In genomic region chr1:153976819-153977249, GRCh38 we compare ENCODE assay signal across 8 cellular contexts. TPM values are rescaled to one million over a fixed set of nuclear protein-coding genes. Genes with fewer than 3 reads are reported as not detected.
DNase-seq lines count a peak whose midpoint lies in the region; ATAC-seq and TF ChIP-seq lines count a peak whose summit lies in the region.

No MANE protein-coding gene starts in this region.

- H2AFZ ChIP-seq in HCT116 (ENCODE audit: low read depth, low read length, poor library complexity, severe bottlenecking) = no peak overlapping the region
- peak overlapping the region; percentile 64 for H2AFZ ChIP-seq in smooth muscle cell (ENCODE audit: low read depth)

- no peak for TF ChIP-seq RAD21 in HCT116 (IDR thresholded peaks at IDR 0.05; ENCODE audit: low read depth)

- H3K4me1 Mint-ChIP-seq in activated CD4-positive, alpha-beta memory T cell treated with anti-CD3 and anti-CD28 coated beads for 36 hours (ENCODE audit: low read depth) = peaks cover 38% of the 10 kb centered on the region

- RAD21 ChIA-PET in HCT116 (lab: Charles Lee; ENCODE audit: low non-redundant PET in 1 of 2, low total read pairs in 2 of 2, uncharacterized antibody in 2 of 2, unreplicated experiment in 2 of 2) = interaction anchor here in 1 of 2 experiments (1.0 kb wide), 1 partner anchor 13 kb away, joined by 3 read pairs; the partner anchor contains the start of gene SLC39A1

- BruUV-seq in HCT116 (replicated peaks; lab: Mats Ljungman, UMichigan) = no TSS peak

- ATAC-seq in HCT116 (0 out of 2 replicates have a peak, but pooled peaks have one; percentile 1), right cardiac atrium (no peak), HG03025 (IDR thresholded peaks at IDR 0.05; ENCODE audit: low FRiP score, unreplicated experiment) (no peak)

- no peaks in the 10 kb centered on the region for H3K9me3 ChIP-seq in HCT116 (ENCODE audit: control insufficient read depth in 1 of 2, insufficient read depth in 1 of 2, low read depth in 1 of 2, low read length in 2 of 2)
- H3K9me3 ChIP-seq in right cardiac atrium (ENCODE audit: control insufficient read depth, low read length) = no peaks in the 10 kb centered on the region
- H3K9me3 ChIP-seq in smooth muscle cell (replicated peaks; ENCODE audit: low read depth) = no peaks in the 10 kb centered on the region

- peak overlapping the region; percentile 97 for H3K27ac Mint-ChIP-seq in activated CD4-positive, alpha-beta memory T cell treated with anti-CD3 and anti-CD28 coated beads for 36 hours

- no peaks in the 10 kb centered on the region for H3K27me3 Mint-ChIP-seq in activated CD4-positive, alpha-beta memory T cell treated with anti-CD3 and anti-CD28 coated beads for 36 hours

- H3K9ac ChIP-seq in HCT116 (ENCODE audit: low read length) (peak overlapping the region; percentile 97), smooth muscle cell (ENCODE audit: low read depth) (peak overlapping the region; percentile 83)

- TF ChIP-seq POLR2A in HCT116 (IDR thresholded peaks at IDR 0.05; ENCODE audit: borderline replicate concordance, extremely low read depth, insufficient read depth, insufficient read length) = no peak

- H3F3A ChIP-seq in smooth muscle cell (ENCODE audit: low read depth) = peaks cover 22% of the 10 kb centered on the region

- CTCF ChIA-PET in HCT116 (lab: Charles Lee) = interaction anchor here (1.0 to 2.3 kb wide), 4 partner anchors 9 to 30 kb away, joined by 3 to 15 read pairs (median 9); partner anchors contain the start of genes CREB3L4, DENND4B, RAB13 and RPS27
- CTCF ChIA-PET in activated CD4-positive, alpha-beta memory T cell treated with anti-CD3 and anti-CD28 coated beads for 36 hours (lab: Charles Lee) = interaction anchor here (1.0 to 3.4 kb wide), 8 partner anchors 9 to 172 kb away, joined by 3 to 44 read pairs (median 8); partner anchors contain the start of genes CREB3L4, DENND4B, RAB13 and RPS27

- H3K36me3 ChIP-seq in HCT116 (ENCODE audit: control insufficient read depth in 1 of 2, insufficient read depth in 2 of 2, low read length in 2 of 2) (peaks cover 11 to 29% of the 10 kb centered on the region in 2 experiments; a peak in 3 of 4 replicates), smooth muscle cell (ENCODE audit: low read depth) (no peaks in the 10 kb centered on the region)

- H3K27ac ChIP-seq in HCT116 (ENCODE audit: low read depth, low read length) = peak overlapping the region; percentile 91
- H3K27ac ChIP-seq in right cardiac atrium (ENCODE audit: low read length) = peak overlapping the region; percentile 91
- H3K27ac ChIP-seq in smooth muscle cell (ENCODE audit: low read depth) = peak overlapping the region; percentile 56

- no peak for TF ChIP-seq CTCF in HCT116 (IDR thresholded peaks at IDR 0.05 in 2 of 3, conservative IDR thresholded peaks at IDR 0.05 in 1 of 3; ENCODE audit: borderline replicate concordance in 1 of 3, insufficient read depth in 1 of 3, low read depth in 2 of 3, low read length in 2 of 3)
- no peak for TF ChIP-seq CTCF in smooth muscle cell (IDR thresholded peaks at IDR 0.05; ENCODE audit: borderline replicate concordance, insufficient read depth, poor library complexity, severe bottlenecking)

- H3K4me1 ChIP-seq in HCT116 (ENCODE audit: control insufficient read depth in 1 of 2, insufficient read depth in 2 of 2, low read length in 2 of 2) (peaks cover 0 to 14% of the 10 kb centered on the region in 2 experiments; a peak in 2 of 4 replicates), right cardiac atrium (ENCODE audit: control insufficient read depth, insufficient read depth, low read length) (no peaks in the 10 kb centered on the region), smooth muscle cell (ENCODE audit: low read depth) (peaks cover 8% of the 10 kb centered on the region)

- no peaks in the 10 kb centered on the region for H4K20me1 ChIP-seq in HCT116 (ENCODE audit: insufficient read depth)
- peaks cover 10% of the 10 kb centered on the region for H4K20me1 ChIP-seq in smooth muscle cell (ENCODE audit: low read depth)

- H3K4me2 ChIP-seq in HCT116 (ENCODE audit: low read length) (peak overlapping the region; percentile 99), smooth muscle cell (peak overlapping the region; percentile 94)

- H3K36me3 Mint-ChIP-seq in activated CD4-positive, alpha-beta memory T cell treated with anti-CD3 and anti-CD28 coated beads for 36 hours = peaks cover 39% of the 10 kb centered on the region

- H3K9me3 Mint-ChIP-seq in activated CD4-positive, alpha-beta memory T cell treated with anti-CD3 and anti-CD28 coated beads for 36 hours = no peaks in the 10 kb centered on the region

- no peak for DNase-seq in HCT116 (ENCODE audit: low read depth, low spot score)
- no peak for DNase-seq in activated CD4-positive, alpha-beta memory T cell treated with anti-CD3 and anti-CD28 coated beads for 36 hours
- DNase-seq in right cardiac atrium = no peak
- no peak for DNase-seq in smooth muscle cell (lab: John Stamatoyannopoulos, UW; ENCODE audit: unreplicated experiment)
- DNase-seq in AG08395 (ENCODE audit: low spot score) = no peak
- no peak for DNase-seq in T1000 (lab: John Stamatoyannopoulos, UW)
- no peak for DNase-seq in H4 (ENCODE audit: low spot score)

- intact Hi-C loops in HCT116 (cut with micrococcal nuclease) (no loop called here), right cardiac atrium (cut with DNase I) (no loop called here)
- intact Hi-C loops in activated CD4-positive, alpha-beta memory T cell treated with anti-CD3 and anti-CD28 coated beads for 36 hours (cut with micrococcal nuclease) = loop anchor here (1.0 kb wide), 4 partner anchors 9 to 19 kb away; partner anchors contain the start of genes CREB3L4, CRTC2, RAB13 and RPS27

- H3K27me3 ChIP-seq in HCT116 (ENCODE audit: insufficient read depth, low read length) = no peaks in the 10 kb centered on the region
- no peaks in the 10 kb centered on the region for H3K27me3 ChIP-seq in right cardiac atrium (ENCODE audit: control insufficient read depth, insufficient read depth)
- no peaks in the 10 kb centered on the region for H3K27me3 ChIP-seq in smooth muscle cell (ENCODE audit: low read depth)

- POLR2A ChIA-PET in HCT116 (lab: Charles Lee) = interaction anchor here (1.0 to 3.8 kb wide), 5 partner anchors 10 to 18 kb away, joined by 3 to 38 read pairs (median 19); partner anchors contain the start of genes CREB3L4, CRTC2, RAB13 and RPS27
- POLR2A ChIA-PET in activated CD4-positive, alpha-beta memory T cell treated with anti-CD3 and anti-CD28 coated beads for 36 hours (lab: Charles Lee) = interaction anchor here (0.7 to 5.0 kb wide), 11 partner anchors 10 to 343 kb away, joined by 3 to 79 read pairs (median 4); partner anchors contain the start of genes CHTOP, CREB3L4, CRTC2 and GATAD2B

- WGBS in right cardiac atrium = under 1% methylated on average over 16 of the region's 16 CpGs
- 2% methylated on average over 16 of the region's 16 CpGs for WGBS in smooth muscle cell (ENCODE audit: low lambda C conversion rate)

- peak overlapping the region; percentile 90 for H3K4me3 Mint-ChIP-seq in activated CD4-positive, alpha-beta memory T cell treated with anti-CD3 and anti-CD28 coated beads for 36 hours

- H3K9me2 ChIP-seq in HCT116 (ENCODE audit: insufficient read depth) = no peaks in the 10 kb centered on the region

- peaks cover 20% of the 10 kb centered on the region for H3K79me2 ChIP-seq in HCT116 (ENCODE audit: insufficient read depth, low read length)
- H3K79me2 ChIP-seq in smooth muscle cell (ENCODE audit: low read depth) = peaks cover 18% of the 10 kb centered on the region

- H3K4me3 ChIP-seq in HCT116 (replicated peaks in 1 of 2; ENCODE audit: low read depth in 1 of 2, low read length in 2 of 2) = peak overlapping the region; percentile 81 to 100
- peak overlapping the region; percentile 93 for H3K4me3 ChIP-seq in right cardiac atrium (ENCODE audit: low read length)
- peak overlapping the region; percentile 82 for H3K4me3 ChIP-seq in smooth muscle cell

RNA-seq across cellular contexts. Expression of gene JTB, which starts 0.6 kb away (rescaled TPM):
- total RNA-seq in HCT116 (2021; ENCODE audit: unreplicated experiment) (123 TPM), right cardiac atrium (100 to 1,000 TPM in 2 of 4 donors, 10 to 100 TPM in 2; 92.1 to 108 (median 102) TPM), smooth muscle cell (139 and 150 TPM in 2 replicates)
- polyA plus RNA-seq in HCT116 (2012) = 99.5 and 119 TPM in 2 replicates
- 100 to 1,000 TPM; 134 to 136 TPM for total RNA-seq in activated CD4-positive, alpha-beta memory T cell treated with anti-CD3 and anti-CD28 coated beads for 36 hours
- polyA plus RNA-seq in right cardiac atrium (143 TPM), smooth muscle cell (157 TPM in 2 replicates)
- 256 and 283 TPM in 2 replicates for total RNA-seq in H4 (2014; rRNA removed; shearing (Covaris generic))

RNA-seq across cellular contexts. Expression of gene CREB3L4, which starts 9.1 kb away (rescaled TPM):
- total RNA-seq in HCT116 (2021; ENCODE audit: unreplicated experiment) (15.3 TPM), right cardiac atrium (1 to 10 TPM; 4.3 to 6.0 (median 4.8) TPM), smooth muscle cell (13.0 and 14.9 TPM in 2 replicates)
- polyA plus RNA-seq in HCT116 (2012) = 17.8 and 19.1 TPM in 2 replicates
- 1 to 10 TPM; 8.5 to 8.7 TPM for total RNA-seq in activated CD4-positive, alpha-beta memory T cell treated with anti-CD3 and anti-CD28 coated beads for 36 hours
- polyA plus RNA-seq in right cardiac atrium (6.0 TPM), smooth muscle cell (9.0 and 13.2 TPM in 2 replicates)
- 9.6 and 13.3 TPM in 2 replicates for total RNA-seq in H4 (2014; rRNA removed; shearing (Covaris generic))

RNA-seq across cellular contexts. Expression of gene RAB13, which starts 9.3 kb away (rescaled TPM):
- total RNA-seq in HCT116 (2021; ENCODE audit: unreplicated experiment) (93.6 TPM), right cardiac atrium (10 to 100 TPM; 62.2 to 78.2 (median 69.5) TPM), smooth muscle cell (41.4 and 48.3 TPM in 2 replicates)
- polyA plus RNA-seq in HCT116 (2012) = 86.0 and 107 TPM in 2 replicates
- total RNA-seq in activated CD4-positive, alpha-beta memory T cell treated with anti-CD3 and anti-CD28 coated beads for 36 hours = 1 to 10 TPM; 2.9 to 4.1 TPM
- polyA plus RNA-seq in right cardiac atrium (103 TPM), smooth muscle cell (131 and 144 TPM in 2 replicates)
- total RNA-seq in H4 (2014; rRNA removed; shearing (Covaris generic)) = 29.2 and 36.1 TPM in 2 replicates

RNA-seq across cellular contexts. Expression of gene SLC39A1, which starts 13.5 kb away (rescaled TPM):
- total RNA-seq in HCT116 (2021; ENCODE audit: unreplicated experiment) (51.5 TPM), right cardiac atrium (10 to 100 TPM; 61.2 to 71.4 (median 65.1) TPM), smooth muscle cell (78.8 and 104 TPM in 2 replicates)
- 52.2 and 57.3 TPM in 2 replicates for polyA plus RNA-seq in HCT116 (2012)
- total RNA-seq in activated CD4-positive, alpha-beta memory T cell treated with anti-CD3 and anti-CD28 coated beads for 36 hours = 10 to 100 TPM; 67.0 to 68.7 TPM
- polyA plus RNA-seq in right cardiac atrium (61.3 TPM), smooth muscle cell (128 and 143 TPM in 2 replicates)
- 93.2 and 96.9 TPM in 2 replicates for total RNA-seq in H4 (2014; rRNA removed; shearing (Covaris generic))

RNA-seq across cellular contexts. Expression of gene RPS27, which starts 13.7 kb away (rescaled TPM):
- total RNA-seq in HCT116 (2021; ENCODE audit: unreplicated experiment) (1,905 TPM), right cardiac atrium (1,000 to 10,000 TPM; 1,034 to 1,449 (median 1,261) TPM), smooth muscle cell (3,456 and 3,702 TPM in 2 replicates)
- polyA plus RNA-seq in HCT116 (2012) = 4,812 and 5,865 TPM in 2 replicates
- total RNA-seq in activated CD4-positive, alpha-beta memory T cell treated with anti-CD3 and anti-CD28 coated beads for 36 hours = 1,000 to 10,000 TPM; 1,861 to 1,992 TPM
- polyA plus RNA-seq in right cardiac atrium (5,589 TPM), smooth muscle cell (1,522 and 1,642 TPM in 2 replicates)
- 3,546 and 4,042 TPM in 2 replicates for total RNA-seq in H4 (2014; rRNA removed; shearing (Covaris generic))
